7 cellular contexts compared by ENCODE assay signal in the genomic region with DNA sequence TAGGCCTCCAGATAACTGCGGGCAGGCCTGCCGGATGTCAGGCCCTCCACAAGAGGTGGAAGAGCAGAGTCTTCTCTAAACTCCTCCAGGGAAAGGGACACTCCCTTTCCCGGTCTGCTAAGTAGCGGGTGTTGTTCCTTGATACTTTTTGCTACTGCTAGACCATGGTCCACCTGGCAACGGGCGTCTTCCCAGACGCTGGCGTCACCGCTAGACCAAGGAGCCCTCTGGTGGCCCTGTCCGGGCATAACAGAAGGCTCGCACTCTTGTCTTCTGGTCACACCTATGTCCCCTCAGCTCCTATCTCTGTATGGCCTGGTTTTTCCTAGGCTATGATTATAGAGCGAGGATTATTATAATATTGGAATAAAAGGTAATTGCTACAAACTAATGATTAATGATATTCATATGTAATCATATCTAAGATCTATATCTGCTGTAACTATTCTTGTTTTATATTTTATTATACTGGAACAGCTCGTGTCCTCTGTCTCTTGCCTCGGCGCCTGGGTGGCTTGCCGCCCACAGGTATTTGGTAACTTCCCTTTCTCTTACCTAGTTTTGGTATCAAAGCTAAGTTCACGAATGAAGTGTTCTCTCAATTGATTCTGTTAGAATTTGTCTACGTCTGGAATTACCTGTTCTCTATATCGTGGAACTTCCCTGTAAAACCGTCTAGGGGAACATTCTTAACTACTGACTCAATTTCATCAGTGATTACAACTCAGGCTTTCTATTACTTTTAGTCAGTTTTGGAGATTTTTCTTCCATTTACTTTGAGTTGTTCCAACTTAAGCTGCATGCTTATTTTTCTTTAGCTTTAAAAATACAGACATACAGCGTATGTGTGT. TPM values are rescaled to one million over a fixed set of nuclear protein-coding genes. Genes with fewer than 3 reads are reported as not detected.
A peak's percentile ranks its signal among the peaks of the same experiment; 100 is the strongest.
DNase-seq lines count a peak whose midpoint lies in the region; TF ChIP-seq lines count a peak whose summit lies in the region.
"Not testable (repeated sequence)": the region's sequence is repeated elsewhere in the genome, so short reads cannot be mapped to it uniquely, and the experiment has no call there.

No MANE protein-coding gene starts in this region.

- peaks cover 18% of the 10 kb centered on the region for H3K4me1 Mint-ChIP-seq in activated naive CD4-positive, alpha-beta T cell treated with anti-CD3 and anti-CD28 coated beads for 36 hours (ENCODE audit: low read depth)
- not testable (repeated sequence) for H3K4me1 Mint-ChIP-seq in endodermal cell

- peaks cover 19% of the 10 kb centered on the region for H3K79me2 ChIP-seq in PC-9 (ENCODE audit: low read depth)

- CTCF ChIA-PET in PC-9 (lab: Charles Lee): interaction anchor here (0.6 to 2.0 kb wide), 8 partner anchors 80 to 332 kb away, joined by 3 to 24 read pairs (median 4); no protein-coding TSS in a partner anchor
- CTCF ChIA-PET in activated naive CD4-positive, alpha-beta T cell treated with anti-CD3 and anti-CD28 coated beads for 36 hours (lab: Charles Lee): interaction anchor here (0.8 to 1.8 kb wide), 5 partner anchors 41 to 143 kb away, joined by 3 to 13 read pairs (median 4); no protein-coding TSS in a partner anchor

- not testable (repeated sequence) for H3K9me3 Mint-ChIP-seq in activated naive CD4-positive, alpha-beta T cell treated with anti-CD3 and anti-CD28 coated beads for 36 hours
- H3K9me3 Mint-ChIP-seq in endodermal cell: peaks cover 33% of the 10 kb centered on the region

- H3K4me3 Mint-ChIP-seq in activated naive CD4-positive, alpha-beta T cell treated with anti-CD3 and anti-CD28 coated beads for 36 hours; endodermal cell: not testable (repeated sequence)

- H3K9me3 ChIP-seq in PC-9 (ENCODE audit: insufficient read depth, low read depth); endodermal cell (ENCODE audit: control insufficient read depth, low read length): not testable (repeated sequence)

- intact Hi-C loops in PC-9 (cut with micrococcal nuclease; ENCODE audit: unreplicated experiment): loop anchor here (1.0 kb wide), 2 partner anchors 90 to 144 kb away; no protein-coding TSS in a partner anchor
- intact Hi-C loops in activated naive CD4-positive, alpha-beta T cell treated with anti-CD3 and anti-CD28 coated beads for 36 hours (cut with micrococcal nuclease): loop anchor here (1.0 kb wide), 1 partner anchor 144 kb away; no protein-coding TSS in a partner anchor
- intact Hi-C loops in posterior cingulate gyrus (cut with DNase I): loop anchor here (5.0 kb wide), 1 partner anchor 142 kb away; no protein-coding TSS in a partner anchor

- not testable (repeated sequence) for H3K9ac ChIP-seq in endodermal cell (ENCODE audit: extremely low read depth, low read length, poor library complexity, severe bottlenecking)

- TF ChIP-seq CTCF in PC-9 (conservative IDR thresholded peaks at IDR 0.05): peak; percentile 84
- peak; percentile 83 for TF ChIP-seq CTCF in endodermal cell (conservative IDR thresholded peaks at IDR 0.05)
- peak; percentile 50 for TF ChIP-seq CTCF in kidney epithelial cell (IDR thresholded peaks at IDR 0.05; ENCODE audit: insufficient read depth, low read length, poor library complexity, severe bottlenecking)

- peaks cover 17% of the 10 kb centered on the region for H3K36me3 Mint-ChIP-seq in activated naive CD4-positive, alpha-beta T cell treated with anti-CD3 and anti-CD28 coated beads for 36 hours (ENCODE audit: low read depth)
- H3K36me3 Mint-ChIP-seq in endodermal cell (ENCODE audit: low read depth): peaks cover 45% of the 10 kb centered on the region

- H3K27me3 Mint-ChIP-seq in activated naive CD4-positive, alpha-beta T cell treated with anti-CD3 and anti-CD28 coated beads for 36 hours (ENCODE audit: low read depth): not testable (repeated sequence)
- H3K27me3 Mint-ChIP-seq in endodermal cell (ENCODE audit: insufficient read depth): peaks cover 13% of the 10 kb centered on the region

- BruUV-seq in PC-9 (replicated peaks; lab: Mats Ljungman, UMichigan): not testable (repeated sequence)

- H2AFZ ChIP-seq in PC-9: not testable (repeated sequence)

- POLR2A ChIA-PET in PC-9 (lab: Charles Lee; ENCODE audit: unreplicated experiment): interaction anchor here (0.7 to 0.8 kb wide), 3 partner anchors 142 to 146 kb away, joined by 4 to 9 read pairs (median 7); no protein-coding TSS in a partner anchor

- H3K9me2 ChIP-seq in PC-9 (ENCODE audit: insufficient read depth): not testable (repeated sequence)

- DNase-seq in ELF-1 (ENCODE audit: low read depth, low spot score): peak; percentile 75
- peak; percentile 14 for DNase-seq in LHCN-M2 (ENCODE audit: low read depth)
- DNase-seq in PC-9: peak; percentile 66 to 78
- not testable (repeated sequence) for DNase-seq in activated naive CD4-positive, alpha-beta T cell treated with anti-CD3 and anti-CD28 coated beads for 36 hours; kidney epithelial cell (ENCODE audit: low read depth)
- DNase-seq in endodermal cell: peak; percentile 65
- peak in 7 of 10 donors; percentile 23 to 91 (median 55) for DNase-seq in posterior cingulate gyrus

- peak overlapping the region; percentile 3; the same call in 1 of the 2 replicates for H3K4me2 ChIP-seq in PC-9

- H3K36me3 ChIP-seq in PC-9 (ENCODE audit: low read depth): peaks cover 20% of the 10 kb centered on the region; the same call in 1 of the 2 replicates
- H3K36me3 ChIP-seq in endodermal cell (ENCODE audit: control insufficient read depth, insufficient read depth, low read length): peaks cover 39% of the 10 kb centered on the region
- peaks cover 11% of the 10 kb centered on the region for H3K36me3 ChIP-seq in kidney epithelial cell (ENCODE audit: control insufficient read depth, insufficient read depth, low read length)

- peaks cover 36% of the 10 kb centered on the region for H3F3A ChIP-seq in PC-9 (ENCODE audit: insufficient read depth, low read depth)

- peaks cover 29% of the 10 kb centered on the region for H4K20me1 ChIP-seq in PC-9 (ENCODE audit: insufficient read depth)

- H3K27ac Mint-ChIP-seq in activated naive CD4-positive, alpha-beta T cell treated with anti-CD3 and anti-CD28 coated beads for 36 hours: peak overlapping the region; percentile 1
- H3K27ac Mint-ChIP-seq in endodermal cell: not testable (repeated sequence)

- H3K4me3 ChIP-seq in PC-9; endodermal cell (ENCODE audit: low read length); kidney epithelial cell (ENCODE audit: low read depth, low read length): not testable (repeated sequence)

- H3K27me3 ChIP-seq in PC-9 (ENCODE audit: insufficient read depth, low read depth): peaks cover 13% of the 10 kb centered on the region
- not testable (repeated sequence) for H3K27me3 ChIP-seq in endodermal cell (ENCODE audit: control insufficient read depth, insufficient read depth, low read length, poor library complexity, severe bottlenecking); kidney epithelial cell (ENCODE audit: control insufficient read depth, insufficient read depth, low read length)

- peaks cover 20% of the 10 kb centered on the region for H3K4me1 ChIP-seq in PC-9 (replicated peaks; ENCODE audit: insufficient read depth)
- not testable (repeated sequence) for H3K4me1 ChIP-seq in endodermal cell (ENCODE audit: control insufficient read depth, insufficient read depth, low read length)

- H3K27ac ChIP-seq in PC-9: peak overlapping the region; percentile 37; the same call in 1 of the 2 replicates
- H3K27ac ChIP-seq in endodermal cell (ENCODE audit: low read depth, low read length): not testable (repeated sequence)

- 62 to 90% methylated on average over 8 to 20 of the region's 21 CpGs for whole genome bisulfite sequencing in endodermal cell (ENCODE audit: insufficient coverage in 1 of 2, insufficient read length in 1 of 2), 2 experiments

RNA-seq across cellular contexts. Expression of a gene that starts 6.5 kb away (rescaled TPM):
- total RNA-seq in LHCN-M2 (2014; rRNA removed) (26.8 and 27.8 TPM in 2 replicates), PC-9 (2021) (21.2 and 29.8 TPM in 2 replicates), endodermal cell (10 to 100 TPM; 22.9 to 27.5 TPM), kidney epithelial cell (17.4 and 30.8 TPM in 2 replicates)
- 14.0 TPM for polyA plus RNA-seq in LHCN-M2 (2012)
- total RNA-seq in activated naive CD4-positive, alpha-beta T cell treated with anti-CD3 and anti-CD28 coated beads for 36 hours: 10 to 100 TPM; 13.6 to 13.8 TPM
- polyA plus RNA-seq in endodermal cell (2013, experiment 1 of 2): 18.8 TPM
- 16.6 TPM for polyA plus RNA-seq in endodermal cell (2013, experiment 2 of 2)

RNA-seq across cellular contexts. Expression of a gene that starts 18.4 kb away (rescaled TPM):
- 28.5 and 30.5 TPM in 2 replicates for total RNA-seq in LHCN-M2 (2014; rRNA removed)
- polyA plus RNA-seq in LHCN-M2 (2012): 21.7 TPM
- total RNA-seq in PC-9 (2021): 38.2 and 38.7 TPM in 2 replicates
- total RNA-seq in activated naive CD4-positive, alpha-beta T cell treated with anti-CD3 and anti-CD28 coated beads for 36 hours: 10 to 100 TPM; 18.4 to 21.5 TPM
- 10 to 100 TPM; 54.6 to 57.3 TPM for total RNA-seq in endodermal cell
- polyA plus RNA-seq in endodermal cell (2013, experiment 1 of 2): 38.4 TPM
- polyA plus RNA-seq in endodermal cell (2013, experiment 2 of 2): 36.6 TPM
- total RNA-seq in kidney epithelial cell: 42.0 and 51.8 TPM in 2 replicates

RNA-seq across cellular contexts. Expression of a gene that starts 18.5 kb away (rescaled TPM):
- 2,137 and 2,163 TPM in 2 replicates for total RNA-seq in LHCN-M2 (2014; rRNA removed)
- polyA plus RNA-seq in LHCN-M2 (2012): 2,836 TPM
- 2,381 and 2,937 TPM in 2 replicates for total RNA-seq in PC-9 (2021)
- 1,000 to 10,000 TPM; 3,985 to 4,111 TPM for total RNA-seq in activated naive CD4-positive, alpha-beta T cell treated with anti-CD3 and anti-CD28 coated beads for 36 hours
- 1,000 to 10,000 TPM; 2,418 to 2,634 TPM for total RNA-seq in endodermal cell
- polyA plus RNA-seq in endodermal cell (2013, experiment 1 of 2): 2,489 TPM
- polyA plus RNA-seq in endodermal cell (2013, experiment 2 of 2): 2,405 TPM
- total RNA-seq in kidney epithelial cell: 2,183 and 2,339 TPM in 2 replicates

RNA-seq across cellular contexts. Expression of a gene that starts 26.8 kb away (rescaled TPM):
- 12.2 and 22.8 TPM in 2 replicates for total RNA-seq in LHCN-M2 (2014; rRNA removed)
- polyA plus RNA-seq in LHCN-M2 (2012): 48.0 TPM
- 57.7 and 69.1 TPM in 2 replicates for total RNA-seq in PC-9 (2021)
- 10 to 100 TPM; 24.9 to 27.8 TPM for total RNA-seq in activated naive CD4-positive, alpha-beta T cell treated with anti-CD3 and anti-CD28 coated beads for 36 hours
- total RNA-seq in endodermal cell: 10 to 100 TPM; 45.1 to 54.4 TPM
- polyA plus RNA-seq in endodermal cell (2013, experiment 1 of 2): 40.7 TPM
- 33.0 TPM for polyA plus RNA-seq in endodermal cell (2013, experiment 2 of 2)
- 39.2 and 56.4 TPM in 2 replicates for total RNA-seq in kidney epithelial cell

RNA-seq across cellular contexts. Expression of a gene that starts 26.8 kb away (rescaled TPM):
- total RNA-seq in LHCN-M2 (2014; rRNA removed) (25.3 and 29.6 TPM in 2 replicates), PC-9 (2021) (18.1 and 28.6 TPM in 2 replicates), endodermal cell (10 to 100 TPM; 18.0 to 25.9 TPM), kidney epithelial cell (38.7 and 51.5 TPM in 2 replicates)
- polyA plus RNA-seq in LHCN-M2 (2012): 32.7 TPM
- total RNA-seq in activated naive CD4-positive, alpha-beta T cell treated with anti-CD3 and anti-CD28 coated beads for 36 hours: 10 to 100 TPM; 15.0 to 16.2 TPM
- polyA plus RNA-seq in endodermal cell (2013, experiment 1 of 2): 25.5 TPM
- 25.3 TPM for polyA plus RNA-seq in endodermal cell (2013, experiment 2 of 2)
